Comparison of ENCODE assay signal across 9 cellular contexts in the genomic region with DNA sequence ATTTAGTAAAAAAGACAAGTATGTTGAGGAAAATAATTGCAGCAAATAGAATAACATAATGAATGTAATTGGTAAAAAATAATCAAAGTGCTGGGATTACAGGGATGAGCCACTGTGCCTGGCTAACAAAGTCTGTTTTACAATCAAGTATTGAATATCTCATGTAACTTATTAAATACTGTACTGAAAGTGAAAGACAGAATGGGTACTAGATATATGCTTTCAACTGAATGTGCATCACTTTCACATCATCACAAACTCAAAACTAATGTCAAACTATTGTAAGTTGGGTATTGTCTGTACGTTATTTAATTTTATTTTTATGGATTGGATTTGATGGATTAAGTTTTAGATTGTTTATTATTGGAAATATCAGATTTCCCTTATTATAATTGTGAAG.
"Had no signal": no experiment of that assay in that cellular context is flagged by ENCODE, and none has a peak within 500 bp of the region (broad histone marks: within the 10 kb centered on the region; RNA-seq: fewer than 3 reads in every experiment).

No MANE protein-coding gene starts in this region.

- H3K4me3 ChIP-seq: HAP-1, K562 had no signal

- DNase-seq: GOT3, H7, HFFc6, IMR-90, KG1 had no signal

- FAIRE-seq: HTR-8/SVneo, K562 had no signal

- H3K9me3 Mint-ChIP-seq: HFFc6 had no signal

- H3K4me3 Mint-ChIP-seq: HFFc6 had no signal

- H3K27ac Mint-ChIP-seq: HFFc6 had no signal

- ATAC-seq: HCT116, K562 had no signal

- H3K9me3 ChIP-seq: HAP-1 had no signal

- H3K36me3 ChIP-seq: HAP-1 had no signal
